In genomic region chr19:55652311-55653078, GRCh38 we compare ENCODE assay signal across 1 cellular context.
A peak's percentile ranks its signal among the peaks of the same experiment; 100 is the strongest.
TF ChIP-seq lines count a peak whose summit lies in the region.

No MANE protein-coding gene starts in this region.

TF ChIP-seq in K562, 482 proteins besides CTCF, POLR2A, EP300 and RAD21:
- TF ChIP-seq ARID4B (CRISPR knock-in tag; IDR thresholded peaks at IDR 0.05) (0 out of 2 replicates have a peak, but pooled peaks have one; percentile 20), ZFX (CRISPR knock-in tag; IDR thresholded peaks at IDR 0.05) (no peak), C11orf30 (IDR thresholded peaks at IDR 0.05; ENCODE audit: low read depth) (no peak), MTF1 (CRISPR knock-in tag; IDR thresholded peaks at IDR 0.05; ENCODE audit: borderline replicate concordance) (no peak), TBL1XR1 (IDR thresholded peaks at IDR 0.05; ENCODE audit: low read length in 2 of 2) (no peak), U2AF2 (optimal IDR thresholded peaks at IDR 0.05; ENCODE audit: low read depth, low read length) (no peak), RBM14 (IDR thresholded peaks at IDR 0.05; ENCODE audit: borderline replicate concordance, insufficient read depth, low read depth, low read length) (0 out of 2 replicates have a peak, but pooled peaks have one; percentile 26), POLR2G (IDR thresholded peaks at IDR 0.05; ENCODE audit: low read depth, low read length) (peak; percentile 45; the same call in 1 of the 2 replicates), ZC3H4 (CRISPR knock-in tag; IDR thresholded peaks at IDR 0.05; ENCODE audit: borderline replicate concordance) (no peak)
- TF ChIP-seq, protein P1, sequence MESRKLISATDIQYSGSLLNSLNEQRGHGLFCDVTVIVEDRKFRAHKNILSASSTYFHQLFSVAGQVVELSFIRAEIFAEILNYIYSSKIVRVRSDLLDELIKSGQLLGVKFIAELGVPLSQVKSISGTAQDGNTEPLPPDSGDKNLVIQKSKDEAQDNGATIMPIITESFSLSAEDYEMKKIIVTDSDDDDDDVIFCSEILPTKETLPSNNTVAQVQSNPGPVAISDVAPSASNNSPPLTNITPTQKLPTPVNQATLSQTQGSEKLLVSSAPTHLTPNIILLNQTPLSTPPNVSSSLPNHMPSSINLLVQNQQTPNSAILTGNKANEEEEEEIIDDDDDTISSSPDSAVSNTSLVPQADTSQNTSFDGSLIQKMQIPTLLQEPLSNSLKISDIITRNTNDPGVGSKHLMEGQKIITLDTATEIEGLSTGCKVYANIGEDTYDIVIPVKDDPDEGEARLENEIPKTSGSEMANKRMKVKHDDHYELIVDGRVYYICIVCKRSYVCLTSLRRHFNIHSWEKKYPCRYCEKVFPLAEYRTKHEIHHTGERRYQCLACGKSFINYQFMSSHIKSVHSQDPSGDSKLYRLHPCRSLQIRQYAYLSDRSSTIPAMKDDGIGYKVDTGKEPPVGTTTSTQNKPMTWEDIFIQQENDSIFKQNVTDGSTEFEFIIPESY (CRISPR knock-in tag; IDR thresholded peaks at IDR 0.05) = 0 out of 2 replicates have a peak, but pooled peaks have one; percentile 36
